ENCODE assay signal across 13 cellular contexts in genomic region chr12:21823581-21823980, GRCh38. TPM values are rescaled to one million over a fixed set of nuclear protein-coding genes. Genes with fewer than 3 reads are reported as not detected.
DNase-seq lines count a peak whose midpoint lies in the region; ATAC-seq and TF ChIP-seq lines count a peak whose summit lies in the region.
"Had no signal": no experiment of that assay in that cellular context is flagged by ENCODE, and none has a peak within 500 bp of the region (broad histone marks: within the 10 kb centered on the region; RNA-seq: fewer than 3 reads in every experiment).

No MANE protein-coding gene starts in this region.

- intact Hi-C loops in cardiac septum (cut with DNase I) = loop anchor here (5.0 kb wide), 1 partner anchor 119 kb away; the partner anchor contains the start of gene ABCC9

- CTCF ChIA-PET in WTC11 (lab: Charles Lee) = no interaction called here

- H3K36me3 Mint-ChIP-seq in WTC11 = no peaks in the 10 kb centered on the region
- H3K36me3 Mint-ChIP-seq: activated naive CD8-positive, alpha-beta T cell treated with anti-CD3 and anti-CD28 coated beads for 36 hours had no signal

- no peak overlapping the region for H3K27ac Mint-ChIP-seq in WTC11
- H3K27ac Mint-ChIP-seq: activated naive CD8-positive, alpha-beta T cell treated with anti-CD3 and anti-CD28 coated beads for 36 hours had no signal

- no peaks in the 10 kb centered on the region for H3K36me3 ChIP-seq in thoracic aorta
- H3K36me3 ChIP-seq: colonic mucosa had no signal

- POLR2A ChIA-PET in WTC11 (lab: Charles Lee) = no interaction called here

- DNase-seq in WTC11 (ENCODE audit: low spot score) (peak; percentile 12), cardiac septum (ENCODE audit: low spot score) (peak; percentile 75), myocyte (ENCODE audit: low read depth) (peak; percentile 46), thoracic aorta (ENCODE audit: low spot score) (peak; percentile 6), NCI-H146 treated with DMSO at 0.1 percent for 48 hours (lab: John Stamatoyannopoulos, UW; ENCODE audit: unreplicated experiment) (no peak)
- no peak for DNase-seq in stimulated activated CD4-positive, alpha-beta T cell treated with anti-CD3 and anti-CD28 coated beads, Interleukin-4, amount 100 ng/mL, for 1 hour
- DNase-seq: activated CD8-positive, alpha-beta memory T cell treated with anti-CD3 and anti-CD28 coated beads, Interleukin-2, amount 50 U/mL, for 48 hours; activated naive CD8-positive, alpha-beta T cell treated with anti-CD3 and anti-CD28 coated beads for 36 hours; colonic mucosa had no signal

- peak overlapping the region; percentile 21 to 29 for H3K27ac ChIP-seq in thoracic aorta
- H3K27ac ChIP-seq: C4-2B, colonic mucosa had no signal

- H3K27me3 Mint-ChIP-seq in WTC11 (ENCODE audit: low read depth) = 0 out of 2 replicates have a peak, but pooled peaks cover 4% of the 10 kb centered on the region

- no peaks in the 10 kb centered on the region for H3K9me3 ChIP-seq in thoracic aorta
- H3K9me3 ChIP-seq: colonic mucosa had no signal

- TF ChIP-seq CTCF in WTC11 (IDR thresholded peaks at IDR 0.05) (no peak), thoracic aorta (IDR thresholded peaks at IDR 0.05) (no peak)

- H3K4me1 ChIP-seq in thoracic aorta (ENCODE audit: control insufficient read depth in 1 of 2, low read depth in 2 of 2) = peaks cover 9 to 39% of the 10 kb centered on the region in 2 donors
- H3K4me1 ChIP-seq: colonic mucosa had no signal

- peak overlapping the region; percentile 47 for H3K4me3 ChIP-seq in thoracic aorta
- H3K4me3 ChIP-seq: colonic mucosa had no signal

- ATAC-seq in WTC11 = no peak
- ATAC-seq in thoracic aorta (ENCODE audit: insufficient number of reproducible peaks, low FRiP score, low read depth) = no peak
- no peak for ATAC-seq in GM21529 (IDR thresholded peaks at IDR 0.05; ENCODE audit: unreplicated experiment)
- ATAC-seq in HG02763 (IDR thresholded peaks at IDR 0.05; ENCODE audit: unreplicated experiment) = no peak

- no peak overlapping the region for H3K4me3 Mint-ChIP-seq in WTC11
- H3K4me3 Mint-ChIP-seq: activated naive CD8-positive, alpha-beta T cell treated with anti-CD3 and anti-CD28 coated beads for 36 hours had no signal

- H3K4me1 Mint-ChIP-seq in WTC11 = no peaks in the 10 kb centered on the region
- H3K4me1 Mint-ChIP-seq: activated naive CD8-positive, alpha-beta T cell treated with anti-CD3 and anti-CD28 coated beads for 36 hours had no signal

- no peaks in the 10 kb centered on the region for H3K27me3 ChIP-seq in thoracic aorta (replicated peaks; ENCODE audit: insufficient read depth)
- H3K27me3 ChIP-seq: colonic mucosa had no signal

- H3K9me3 Mint-ChIP-seq in WTC11 = no peaks in the 10 kb centered on the region
- H3K9me3 Mint-ChIP-seq: activated naive CD8-positive, alpha-beta T cell treated with anti-CD3 and anti-CD28 coated beads for 36 hours had no signal

TF ChIP-seq in WTC11, 78 proteins besides CTCF, POLR2A, EP300 and RAD21:
- no peak for TF ChIP-seq ZBTB43 (CRISPR knock-in tag; IDR thresholded peaks at IDR 0.05)
- no peak for TF ChIP-seq NR2C2 (CRISPR knock-in tag; IDR thresholded peaks at IDR 0.05)
- no peak for TF ChIP-seq MYBL2 (CRISPR knock-in tag; IDR thresholded peaks at IDR 0.05)
- TF ChIP-seq SMAD4 (CRISPR knock-in tag; IDR thresholded peaks at IDR 0.05) = no peak
- no peak for TF ChIP-seq SP1 (CRISPR knock-in tag; conservative IDR thresholded peaks at IDR 0.05)
- TF ChIP-seq PRRX2 (CRISPR knock-in tag; IDR thresholded peaks at IDR 0.05) = no peak
- no peak for TF ChIP-seq ZNF219 (CRISPR knock-in tag; IDR thresholded peaks at IDR 0.05; ENCODE audit: borderline replicate concordance)
- TF ChIP-seq ZNF423 (CRISPR knock-in tag; IDR thresholded peaks at IDR 0.05) = no peak
- no peak for TF ChIP-seq FOXJ3 (CRISPR knock-in tag; IDR thresholded peaks at IDR 0.05; ENCODE audit: borderline replicate concordance)
- TF ChIP-seq GABPB1 (CRISPR knock-in tag; IDR thresholded peaks at IDR 0.05) = no peak
- TF ChIP-seq TCF7 (CRISPR knock-in tag; IDR thresholded peaks at IDR 0.05; ENCODE audit: low read depth) = no peak

RNA-seq across cellular contexts. Expression of gene KCNJ8, which starts 49.1 kb away (rescaled TPM):
- 1.1 to 1.9 TPM (median 1.4 TPM) in 3 replicates for total RNA-seq in WTC11 (2021)
- total RNA-seq in cardiac septum = 38.0 TPM
- total RNA-seq in myocyte = 0.10 and 0.40 TPM in 2 replicates
- not detected for polyA plus RNA-seq in myocyte (2012)
- 1 to 10 TPM; 7.0 to 8.1 TPM for total RNA-seq in thoracic aorta
- total RNA-seq: activated naive CD8-positive, alpha-beta T cell treated with anti-CD3 and anti-CD28 coated beads for 36 hours had no signal
- polyA plus RNA-seq: neural cell had no signal

Comparison
In these comparisons a context has a peak if more than half of its experiments do, and no peak if none do; other contexts are left out.
1. DNase-seq: peak in WTC11 (single experiment), cardiac septum (single experiment), myocyte (single experiment) and thoracic aorta (single experiment); none in NCI-H146 treated with DMSO at 0.1 percent for 48 hours (single experiment) and stimulated activated CD4-positive, alpha-beta T cell treated with anti-CD3 and anti-CD28 coated beads, Interleukin-4, amount 100 ng/mL, for 1 hour (single experiment).